ENCODE assay signal across 8 cellular contexts in the genomic region with DNA sequence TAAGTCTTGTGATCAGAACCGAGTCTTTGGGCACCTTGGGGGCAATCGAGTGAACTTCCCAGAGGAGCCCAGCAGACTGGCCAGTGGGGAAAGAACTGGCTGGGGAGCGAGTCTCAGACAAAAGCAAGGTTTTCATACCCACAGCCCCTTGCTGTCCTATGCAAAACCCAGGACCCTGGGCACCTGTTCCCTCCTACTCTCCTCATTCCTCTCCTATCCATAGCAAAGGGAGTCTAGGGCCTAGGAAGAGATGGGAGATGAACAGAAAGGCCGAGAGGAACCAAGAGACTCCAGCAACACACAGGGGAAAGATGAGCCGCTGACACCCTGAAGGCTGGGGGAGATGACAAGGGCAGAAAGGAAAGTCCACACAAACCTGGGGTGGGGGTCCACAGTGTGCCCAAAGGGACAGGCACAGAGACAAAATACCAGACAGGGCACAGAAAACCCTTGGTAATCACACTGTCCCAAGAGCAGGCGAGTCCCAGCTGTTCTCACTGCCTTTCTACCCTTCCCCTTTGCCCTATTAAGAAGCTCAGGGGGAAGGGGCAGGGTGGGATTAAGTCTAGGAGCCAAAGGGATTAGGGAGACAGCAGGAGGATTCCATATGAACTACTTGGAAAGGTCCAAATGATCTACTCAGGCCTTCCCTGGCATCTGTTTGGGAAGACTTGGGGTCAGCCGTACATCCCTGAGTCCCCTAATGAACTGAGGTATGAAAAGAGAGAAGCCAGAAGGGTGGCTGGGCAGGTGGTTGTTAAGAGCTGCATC. TPM values are rescaled to one million over a fixed set of nuclear protein-coding genes. Genes with fewer than 3 reads are reported as not detected.
A peak's percentile ranks its signal among the peaks of the same experiment; 100 is the strongest.
DNase-seq lines count a peak whose midpoint lies in the region; ATAC-seq, FAIRE-seq and TF ChIP-seq lines count a peak whose summit lies in the region.

No MANE protein-coding gene starts in this region.

- H3K9me3 ChIP-seq in mononuclear cell (ENCODE audit: low read depth, low read length) = no peaks in the 10 kb centered on the region

- no peak for TF ChIP-seq CTCF in brain (conservative IDR thresholded peaks at IDR 0.05)

- peak overlapping the region; percentile 94 for H3K4me3 ChIP-seq in mononuclear cell (ENCODE audit: low read length)

- intact Hi-C loops in left cardiac atrium (cut with DNase I) = loop anchor here (2.0 to 10.0 kb wide), 3 partner anchors 43 to 195 kb away; a partner anchor contains a TSS

- peak; percentile 6 for DNase-seq in stimulated activated CD4-positive, alpha-beta T cell treated with anti-CD3 and anti-CD28 coated beads, Interleukin-4, amount 100 ng/mL, for 1 hour
- no peak for DNase-seq in stimulated activated CD4-positive, alpha-beta T cell treated with anti-CD3 and anti-CD28 coated beads, Interleukin-4, amount 100 ng/mL, for 4 hours
- DNase-seq in HTR-8/SVneo (ENCODE audit: insufficient read length, low spot score) (no peak), left cardiac atrium (no peak)

- no peaks in the 10 kb centered on the region for H3K9me3 Mint-ChIP-seq in brain

- peaks cover 62% of the 10 kb centered on the region for H3K4me1 Mint-ChIP-seq in brain

- H3K36me3 Mint-ChIP-seq in brain = peaks cover 44% of the 10 kb centered on the region

- FAIRE-seq in HTR-8/SVneo (lab: Jason Lieb, UNC) = no peak

- peaks cover 49% of the 10 kb centered on the region for H3K4me1 ChIP-seq in mononuclear cell (ENCODE audit: insufficient read depth, low read length)

- peak overlapping the region; percentile 69 to 79 (median 77) for H3K4me3 Mint-ChIP-seq in brain

- peaks cover 3% of the 10 kb centered on the region for H3K27me3 Mint-ChIP-seq in brain

- H3K27me3 ChIP-seq in mononuclear cell (ENCODE audit: insufficient read depth, low read length) = no peaks in the 10 kb centered on the region

- ATAC-seq in GM18511 (IDR thresholded peaks at IDR 0.05; ENCODE audit: unreplicated experiment) = no peak
- no peak for ATAC-seq in GM21528 (IDR thresholded peaks at IDR 0.05; ENCODE audit: low FRiP score, unreplicated experiment)
- ATAC-seq in left cardiac atrium = no peak

- peak overlapping the region; percentile 65 to 93 (median 83) for H3K27ac Mint-ChIP-seq in brain

RNA-seq across cellular contexts. Expression of a gene that starts 6.5 kb away (rescaled TPM):
- polyA plus RNA-seq in brain (ENCODE audit: insufficient read depth, low read depth, low replicate concordance) = 99.8 TPM
- total RNA-seq in mononuclear cell = 81.8 TPM
- total RNA-seq in left cardiac atrium = 10 to 100 TPM; 28.0 to 36.8 TPM

RNA-seq across cellular contexts. Expression of a gene that starts 7.1 kb away (rescaled TPM):
- 41.2 TPM for polyA plus RNA-seq in brain (ENCODE audit: insufficient read depth, low read depth, low replicate concordance)
- total RNA-seq in mononuclear cell (8.2 TPM), left cardiac atrium (10 to 100 TPM; 17.6 to 18.6 TPM)

RNA-seq across cellular contexts. Expression of a gene that starts 10.8 kb away (rescaled TPM):
- polyA plus RNA-seq in brain (ENCODE audit: insufficient read depth, low read depth, low replicate concordance) = 165 TPM
- total RNA-seq in mononuclear cell = 4.5 TPM
- 1 to 10 TPM; 5.3 to 6.3 TPM for total RNA-seq in left cardiac atrium

RNA-seq across cellular contexts. Expression of a gene that starts 33.0 kb away (rescaled TPM):
- 41.1 TPM for polyA plus RNA-seq in brain (ENCODE audit: insufficient read depth, low read depth, low replicate concordance)
- total RNA-seq in mononuclear cell = 12.5 TPM
- 10 to 100 TPM; 30.1 to 39.3 TPM for total RNA-seq in left cardiac atrium

RNA-seq across cellular contexts. Expression of a gene that starts 37.1 kb away (rescaled TPM):
- 124 TPM for polyA plus RNA-seq in brain (ENCODE audit: insufficient read depth, low read depth, low replicate concordance)
- 6.4 TPM for total RNA-seq in mononuclear cell
- total RNA-seq in left cardiac atrium = 10 to 100 TPM; 19.1 to 25.6 TPM
